20 cellular contexts compared by ENCODE assay signal in the genomic region with DNA sequence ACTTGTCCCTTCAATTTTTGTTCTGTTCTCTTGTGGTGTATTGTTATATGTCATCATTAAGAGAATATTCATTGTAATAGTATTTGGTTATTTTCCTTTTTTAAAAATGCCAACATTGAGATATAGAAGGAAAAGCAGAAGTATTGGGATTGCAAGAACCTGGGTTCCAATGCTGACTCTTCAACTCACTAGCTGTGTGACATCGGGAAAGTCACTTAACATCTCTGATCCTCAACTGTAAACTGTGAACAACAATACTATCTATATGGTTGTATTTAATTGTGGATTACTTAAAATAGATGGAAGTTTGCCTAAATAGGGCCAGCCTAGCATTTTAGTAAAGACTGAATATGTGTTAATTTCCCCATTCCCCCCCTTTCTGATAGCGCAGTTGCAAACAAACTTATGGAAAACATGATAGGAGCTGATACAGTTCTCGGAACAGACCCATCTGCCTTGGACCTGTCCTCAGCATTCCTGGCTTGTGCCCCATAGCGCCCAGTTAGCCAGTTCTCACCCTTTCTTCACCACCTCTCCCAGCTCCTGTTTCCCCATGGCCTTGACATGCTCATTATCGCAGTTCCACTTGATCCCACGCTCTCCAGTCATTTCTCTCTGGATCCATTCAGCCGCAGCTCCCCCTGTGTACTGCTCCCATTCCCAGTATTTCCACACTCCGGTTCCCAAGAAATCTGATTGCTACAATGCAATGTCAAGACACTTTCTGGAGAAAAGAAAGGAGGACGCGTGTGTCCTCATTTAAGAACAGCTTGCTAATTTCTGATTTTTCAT. TPM values are rescaled to one million over a fixed set of nuclear protein-coding genes. Genes with fewer than 3 reads are reported as not detected.
DNase-seq lines count a peak whose midpoint lies in the region; ATAC-seq and TF ChIP-seq lines count a peak whose summit lies in the region.
"Had no signal": no experiment of that assay in that cellular context is flagged by ENCODE, and none has a peak within 500 bp of the region (broad histone marks: within the 10 kb centered on the region; RNA-seq: fewer than 3 reads in every experiment).

No MANE protein-coding gene starts in this region.

- no peak for DNase-seq in T-helper 17 cell
- no peak for DNase-seq in right cardiac atrium
- DNase-seq in nephron progenitor cell = no peak
- DNase-seq in activated CD4-positive, alpha-beta T cell treated with anti-CD3 and anti-CD28 coated beads, Interleukin-2, amount 50 U/mL, for 4 hours = no peak
- DNase-seq: DMS79 treated with DMSO at 0.1 percent for 48 hours, Karpas-422, MM.1S, NCI-H1092 treated with DMSO at 0.1 percent for 48 hours, NCI-H2107, NCI-H2227 treated with DMSO at 0.1 percent for 48 hours, NCI-H524, SHP77 had no signal

- WGBS in right cardiac atrium = 39% methylated on average over 10 of the region's 10 CpGs

- H3K4me3 ChIP-seq in right cardiac atrium (ENCODE audit: low read length) = no peak overlapping the region
- H3K4me3 ChIP-seq: A549, GM12878 had no signal

- ATAC-seq in T-helper 17 cell = no peak
- ATAC-seq in right cardiac atrium = peak; percentile 50 to 63
- no peak for ATAC-seq in HG02678 (IDR thresholded peaks at IDR 0.05; ENCODE audit: unreplicated experiment)
- no peak for ATAC-seq in GM19397 (IDR thresholded peaks at IDR 0.05; ENCODE audit: unreplicated experiment)
- no peak for ATAC-seq in stimulated activated memory B cell treated with anti-CD40 and anti-IgM and Interleukin-4, amounts not matched to agents 10 μg/mL and 1 μg/mL and 100 μg/mL, for 72 hours
- ATAC-seq: A549, GM12878, HCT116, Panc1 had no signal

- intact Hi-C loops in right cardiac atrium (cut with DNase I) = no loop called here

- peaks cover 6% of the 10 kb centered on the region for H3K9me3 Mint-ChIP-seq in nephron progenitor cell
- no peaks in the 10 kb centered on the region for H3K9me3 Mint-ChIP-seq in stimulated activated memory B cell treated with anti-CD40 and anti-IgM and Interleukin-4, amounts not matched to agents 10 μg/mL and 1 μg/mL and 100 μg/mL, for 72 hours

- peaks cover 2% of the 10 kb centered on the region for H3K36me3 Mint-ChIP-seq in T-helper 17 cell (ENCODE audit: low read depth)
- H3K36me3 Mint-ChIP-seq in nephron progenitor cell (ENCODE audit: low read depth) = peaks cover 17% of the 10 kb centered on the region
- peaks cover 26% of the 10 kb centered on the region for H3K36me3 Mint-ChIP-seq in stimulated activated memory B cell treated with anti-CD40 and anti-IgM and Interleukin-4, amounts not matched to agents 10 μg/mL and 1 μg/mL and 100 μg/mL, for 72 hours

- no peaks in the 10 kb centered on the region for H3K27me3 Mint-ChIP-seq in T-helper 17 cell
- peaks cover 15% of the 10 kb centered on the region for H3K27me3 Mint-ChIP-seq in nephron progenitor cell (ENCODE audit: low read depth, poor library complexity)
- no peaks in the 10 kb centered on the region for H3K27me3 Mint-ChIP-seq in stimulated activated memory B cell treated with anti-CD40 and anti-IgM and Interleukin-4, amounts not matched to agents 10 μg/mL and 1 μg/mL and 100 μg/mL, for 72 hours

- H3K4me3 Mint-ChIP-seq in T-helper 17 cell (no peak overlapping the region), nephron progenitor cell (no peak overlapping the region)
- no peak overlapping the region for H3K4me3 Mint-ChIP-seq in stimulated activated memory B cell treated with anti-CD40 and anti-IgM and Interleukin-4, amounts not matched to agents 10 μg/mL and 1 μg/mL and 100 μg/mL, for 72 hours

- no peaks in the 10 kb centered on the region for H3K4me1 ChIP-seq in right cardiac atrium (ENCODE audit: control insufficient read depth, insufficient read depth, low read length)
- H3K4me1 ChIP-seq: A549 had no signal

- H3K27ac ChIP-seq in cingulate gyrus (ENCODE audit: low read depth, low read length) (peak overlapping the region; percentile 29), right cardiac atrium (ENCODE audit: low read length) (peak overlapping the region; percentile 77)
- H3K27ac ChIP-seq: A549 had no signal

- H3K4me1 Mint-ChIP-seq in T-helper 17 cell (no peaks in the 10 kb centered on the region), nephron progenitor cell (peaks cover 6% of the 10 kb centered on the region)
- no peaks in the 10 kb centered on the region for H3K4me1 Mint-ChIP-seq in stimulated activated memory B cell treated with anti-CD40 and anti-IgM and Interleukin-4, amounts not matched to agents 10 μg/mL and 1 μg/mL and 100 μg/mL, for 72 hours

- TF ChIP-seq CTCF in nephron progenitor cell (IDR thresholded peaks at IDR 0.05) = no peak

- no peaks in the 10 kb centered on the region for H3K27me3 ChIP-seq in right cardiac atrium (ENCODE audit: control insufficient read depth, insufficient read depth)

- H3K9me3 ChIP-seq in T-helper 17 cell (ENCODE audit: control insufficient read depth, low read length, poor library complexity, severe bottlenecking) (no peaks in the 10 kb centered on the region), right cardiac atrium (ENCODE audit: control insufficient read depth, low read length) (no peaks in the 10 kb centered on the region)
- H3K9me3 ChIP-seq: A549 had no signal

- peak overlapping the region; percentile 51 for H3K27ac Mint-ChIP-seq in T-helper 17 cell
- H3K27ac Mint-ChIP-seq in nephron progenitor cell = peak overlapping the region; percentile 55
- H3K27ac Mint-ChIP-seq in stimulated activated memory B cell treated with anti-CD40 and anti-IgM and Interleukin-4, amounts not matched to agents 10 μg/mL and 1 μg/mL and 100 μg/mL, for 72 hours = no peak overlapping the region

RNA-seq across cellular contexts. Expression of a gene that starts 55.6 kb away (rescaled TPM):
- total RNA-seq in T-helper 17 cell (1 to 10 TPM; 2.4 to 3.5 TPM), right cardiac atrium (10 to 100 TPM; 12.2 to 12.8 (median 12.3) TPM)
- 11.5 TPM for polyA plus RNA-seq in right cardiac atrium

RNA-seq across cellular contexts. Expression of a gene that starts 55.8 kb away (rescaled TPM):
- total RNA-seq in T-helper 17 cell = 10 to 100 TPM; 35.8 to 40.6 TPM
- total RNA-seq in right cardiac atrium = 10 to 100 TPM; 10.5 to 29.4 (median 13.0) TPM
- 10.7 TPM for polyA plus RNA-seq in right cardiac atrium

Comparison
In these comparisons a context has a peak if more than half of its experiments do, and no peak if none do; other contexts are left out.
1. ATAC-seq: peak in right cardiac atrium (2 of 2); none in T-helper 17 cell (single experiment), HG02678 (single experiment), GM19397 (single experiment) and stimulated activated memory B cell treated with anti-CD40 and anti-IgM and Interleukin-4, amounts not matched to agents 10 μg/mL and 1 μg/mL and 100 μg/mL, for 72 hours (single experiment).